ENCODE assay signal across 35 cellular contexts in the genomic region with DNA sequence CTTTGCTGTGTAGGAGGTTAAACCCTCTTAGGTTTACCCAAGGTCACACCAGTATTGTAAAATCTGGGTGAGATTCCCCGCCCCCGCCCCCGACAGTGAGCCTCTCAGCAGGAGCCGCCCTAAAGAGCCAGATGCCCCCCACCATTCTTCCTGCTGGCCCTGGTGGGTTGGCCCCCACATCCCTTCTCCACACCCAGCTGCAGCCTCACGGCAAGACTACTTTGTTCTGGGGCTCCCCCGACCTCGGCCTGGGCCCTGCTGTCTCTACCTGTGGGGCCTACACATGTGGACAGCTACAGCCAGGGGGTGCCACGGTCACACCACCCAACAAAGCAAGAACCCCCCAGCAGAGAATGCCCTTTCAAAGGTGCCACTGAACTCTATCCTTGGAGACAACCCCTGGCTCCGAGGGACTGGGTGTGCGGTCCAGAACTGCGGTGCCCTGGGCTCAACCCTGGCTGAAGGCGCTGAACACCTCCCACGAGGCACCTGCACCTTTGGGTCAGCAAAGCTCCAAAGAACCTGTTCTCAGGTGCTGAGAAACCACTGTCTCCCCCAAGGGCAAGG.
"Had no signal": no experiment of that assay in that cellular context is flagged by ENCODE, and none has a peak within 500 bp of the region (broad histone marks: within the 10 kb centered on the region; RNA-seq: fewer than 3 reads in every experiment).

No MANE protein-coding gene starts in this region.

- H3K9me3 ChIP-seq: adrenal gland had no signal

- H3K9ac ChIP-seq: KMS-11 had no signal

- H3K27ac ChIP-seq: adrenal gland, KMS-11 had no signal

- FAIRE-seq: astrocyte, bronchial epithelial cell, RCC 7860, TTC549 had no signal

- H3K9me3 Mint-ChIP-seq: activated B cell treated with CpG ODN at 0.5 μM for 24 hours; activated CD4-positive, alpha-beta memory T cell treated with anti-CD3 and anti-CD28 coated beads for 36 hours; activated naive CD4-positive, alpha-beta T cell treated with anti-CD3 and anti-CD28 coated beads for 36 hours; activated naive CD4-positive, alpha-beta T cell treated with anti-CD3 and anti-CD28 coated beads, Interleukin-2, amount 50 U/mL, for 72 hours; activated T-cell treated with anti-CD3 and anti-CD28 coated beads, Interleukin-2, amount 50 U/mL, for 4 hours; activated T-helper 1 cell treated with anti-CD3 and anti-CD28 coated beads, Interleukin-12 subunit alpha, Interleukin-12 subunit beta, Interleukin-2, Interleukin-4 antibody, amounts not matched to agents 30 ng/mL and 10 ng/mL and 1 ng/mL, durations not matched to agents 14 hours and 24 hours and 36 hours; brain had no signal

- H3K4me3 Mint-ChIP-seq: activated B cell treated with CpG ODN at 0.5 μM for 24 hours; activated CD4-positive, alpha-beta memory T cell treated with anti-CD3 and anti-CD28 coated beads for 36 hours; activated naive CD4-positive, alpha-beta T cell treated with anti-CD3 and anti-CD28 coated beads for 36 hours; activated T-cell treated with anti-CD3 and anti-CD28 coated beads, Interleukin-2, amount 50 U/mL, for 4 hours; activated T-helper 1 cell treated with anti-CD3 and anti-CD28 coated beads, Interleukin-12 subunit alpha, Interleukin-12 subunit beta, Interleukin-2, Interleukin-4 antibody, amounts not matched to agents 30 ng/mL and 10 ng/mL and 1 ng/mL, durations not matched to agents 14 hours and 24 hours and 36 hours; brain had no signal

- H3K36me3 ChIP-seq: adrenal gland had no signal

- H3K27me3 Mint-ChIP-seq: activated B cell treated with CpG ODN at 0.5 μM for 24 hours; activated CD4-positive, alpha-beta memory T cell treated with anti-CD3 and anti-CD28 coated beads for 36 hours had no signal

- DNase-seq: activated B cell treated with CpG ODN at 0.5 μM for 24 hours; activated CD4-positive, alpha-beta memory T cell treated with anti-CD3 and anti-CD28 coated beads for 36 hours; activated CD4-positive, alpha-beta T cell treated with anti-CD3 and anti-CD28 coated beads for 4 hours; activated CD4-positive, alpha-beta T cell treated with anti-CD3 and anti-CD28 coated beads, Interleukin-2, amount 50 U/mL, for 1 hour; activated CD4-positive, CD25-positive, alpha-beta regulatory T cell treated with anti-CD3 and anti-CD28 coated beads, Interleukin-2, amount 50 U/mL, for 72 hours; activated CD8-positive, alpha-beta memory T cell treated with anti-CD3 and anti-CD28 coated beads, Interleukin-2, amount 50 U/mL, for 4 hours; activated gamma-delta T cell treated with Interleukin-2 at 50 U/mL for 16 hours; activated naive CD4-positive, alpha-beta T cell treated with anti-CD3 and anti-CD28 coated beads for 36 hours; activated T-cell treated with anti-CD3 and anti-CD28 coated beads for 4 hours; activated T-cell treated with anti-CD3 and anti-CD28 coated beads, Interleukin-2, amount 50 U/mL, for 4 hours; adrenal gland; caudate nucleus; MM.1S; MV-4-11; NCI-H1092; NCI-H1436 treated with DMSO at 0.1 percent for 48 hours; NCI-H1694 treated with DMSO at 0.1 percent for 48 hours; NCI-H2029; NCI-H2107; NCI-H2171; NCI-H510A; NCI-H526; NCI-H748 treated with DMSO at 0.1 percent for 48 hours; NK-92 treated with Interleukin-12 subunit alpha and Interleukin-12 subunit beta, amount 100 ng/mL, for 24 hours; PC-9; Right ventricle myocardium superior; T1000 had no signal

- H3K27ac Mint-ChIP-seq: activated B cell treated with CpG ODN at 0.5 μM for 24 hours; activated CD4-positive, alpha-beta memory T cell treated with anti-CD3 and anti-CD28 coated beads for 36 hours; activated T-helper 1 cell treated with anti-CD3 and anti-CD28 coated beads, Interleukin-12 subunit alpha, Interleukin-12 subunit beta, Interleukin-2, Interleukin-4 antibody, amounts not matched to agents 30 ng/mL and 10 ng/mL and 1 ng/mL, durations not matched to agents 14 hours and 24 hours and 36 hours had no signal

- H2AFZ ChIP-seq: PC-9 had no signal

- ATAC-seq: activated naive CD4-positive, alpha-beta T cell treated with anti-CD3 and anti-CD28 coated beads, Interleukin-2, amount 50 U/mL, for 72 hours; activated T-cell treated with anti-CD3 and anti-CD28 coated beads, Interleukin-2, amount 50 U/mL, for 4 hours had no signal

- H3K4me3 ChIP-seq: adrenal gland, PC-9 had no signal

- H3K27me3 ChIP-seq: adrenal gland had no signal

- H3K36me3 Mint-ChIP-seq: activated naive CD4-positive, alpha-beta T cell treated with anti-CD3 and anti-CD28 coated beads, Interleukin-2, amount 50 U/mL, for 72 hours had no signal

- H3K4me2 ChIP-seq: KMS-11, PC-9 had no signal
